10 cellular contexts compared by ENCODE assay signal in genomic region chr12:24378548-24379011, GRCh38.
A peak's percentile ranks its signal among the peaks of the same experiment; 100 is the strongest.
DNase-seq lines count a peak whose midpoint lies in the region; ATAC-seq lines count a peak whose summit lies in the region.
"Had no signal": no experiment of that assay in that cellular context is flagged by ENCODE, and none has a peak within 500 bp of the region (broad histone marks: within the 10 kb centered on the region; RNA-seq: fewer than 3 reads in every experiment).

No MANE protein-coding gene starts in this region.

- H3K9me3 ChIP-seq in naive thymus-derived CD4-positive, alpha-beta T cell (ENCODE audit: control insufficient read depth in 2 of 3, low read length in 3 of 3): no peaks in the 10 kb centered on the region
- H3K9me3 ChIP-seq: gastrocnemius medialis had no signal

- peaks cover 2 to 21% (median 10%) of the 10 kb centered on the region in 11 donors for H3K9me3 Mint-ChIP-seq in naive thymus-derived CD4-positive, alpha-beta T cell

- CTCF ChIA-PET in naive thymus-derived CD4-positive, alpha-beta T cell (lab: Charles Lee): no interaction called here

- peak; percentile 73 for DNase-seq in NCI-H748 (lab: John Stamatoyannopoulos, UW; ENCODE audit: unreplicated experiment)
- peak; percentile 27 for DNase-seq in middle frontal gyrus (ENCODE audit: extremely low spot score, low spot score)
- DNase-seq in activated naive CD4-positive, alpha-beta T cell treated with anti-CD3 and anti-CD28 coated beads, Interleukin-2, amount 50 U/mL, for 16 hours: no peak
- no peak for DNase-seq in GF-D8 (lab: John Stamatoyannopoulos, UW)
- DNase-seq in naive thymus-derived CD4-positive, alpha-beta T cell: no peak
- no peak for DNase-seq in NCI-H446 treated with DMSO at 0.1 percent for 48 hours (lab: John Stamatoyannopoulos, UW)
- DNase-seq: gastrocnemius medialis, NCI-H187 treated with DMSO at 0.1 percent for 48 hours had no signal

- H3K36me3 ChIP-seq in naive thymus-derived CD4-positive, alpha-beta T cell (ENCODE audit: control insufficient read depth in 2 of 3, insufficient read depth in 3 of 3, low read length in 3 of 3): no peaks in the 10 kb centered on the region
- H3K36me3 ChIP-seq: gastrocnemius medialis had no signal

- H3K4me3 ChIP-seq in naive thymus-derived CD4-positive, alpha-beta T cell (ENCODE audit: low read length): no peak overlapping the region
- H3K4me3 ChIP-seq: gastrocnemius medialis had no signal

- H3K4me1 Mint-ChIP-seq in naive thymus-derived CD4-positive, alpha-beta T cell: no peaks in the 10 kb centered on the region

- no peak overlapping the region for H3K27ac Mint-ChIP-seq in naive thymus-derived CD4-positive, alpha-beta T cell

- no peaks in the 10 kb centered on the region for H3K36me3 Mint-ChIP-seq in naive thymus-derived CD4-positive, alpha-beta T cell

- H3K27ac ChIP-seq in naive thymus-derived CD4-positive, alpha-beta T cell (ENCODE audit: low read depth, low read length): no peak overlapping the region
- H3K27ac ChIP-seq: gastrocnemius medialis had no signal

- ATAC-seq in GM18867 (IDR thresholded peaks at IDR 0.05; ENCODE audit: unreplicated experiment): peak; percentile 31
- ATAC-seq in HG02852 (IDR thresholded peaks at IDR 0.05; ENCODE audit: unreplicated experiment): peak; percentile 31
- ATAC-seq in naive thymus-derived CD4-positive, alpha-beta T cell: no peak
- ATAC-seq: gastrocnemius medialis had no signal

- no peak overlapping the region for H3K4me3 Mint-ChIP-seq in naive thymus-derived CD4-positive, alpha-beta T cell

- H3K27me3 Mint-ChIP-seq in naive thymus-derived CD4-positive, alpha-beta T cell: no peaks in the 10 kb centered on the region

- POLR2A ChIA-PET in naive thymus-derived CD4-positive, alpha-beta T cell (lab: Charles Lee): no interaction called here

- no peaks in the 10 kb centered on the region for H3K4me1 ChIP-seq in naive thymus-derived CD4-positive, alpha-beta T cell (ENCODE audit: control insufficient read depth in 2 of 2, insufficient read depth in 2 of 2, low read length in 2 of 2)
- H3K4me1 ChIP-seq: gastrocnemius medialis had no signal

- intact Hi-C loops in naive thymus-derived CD4-positive, alpha-beta T cell (cut with micrococcal nuclease): no loop called here

- no peaks in the 10 kb centered on the region for H3K27me3 ChIP-seq in naive thymus-derived CD4-positive, alpha-beta T cell (ENCODE audit: control insufficient read depth in 2 of 2, insufficient read depth in 2 of 2, low read length in 2 of 2)
- H3K27me3 ChIP-seq: gastrocnemius medialis had no signal

Comparison
In these comparisons a context has a peak if more than half of its experiments do, and no peak if none do; other contexts are left out.
1. DNase-seq: peak in NCI-H748 (single experiment) and middle frontal gyrus (single experiment); none in activated naive CD4-positive, alpha-beta T cell treated with anti-CD3 and anti-CD28 coated beads, Interleukin-2, amount 50 U/mL, for 16 hours (single experiment), GF-D8 (single experiment), naive thymus-derived CD4-positive, alpha-beta T cell (0 of 9) and NCI-H446 treated with DMSO at 0.1 percent for 48 hours (single experiment).